ENCODE assay signal across 11 cellular contexts in genomic region chrX:154333837-154334271, GRCh38. TPM values are rescaled to one million over a fixed set of nuclear protein-coding genes. Genes with fewer than 3 reads are reported as not detected.
A peak's percentile ranks its signal among the peaks of the same experiment; 100 is the strongest.
DNase-seq lines count a peak whose midpoint lies in the region; ATAC-seq and TF ChIP-seq lines count a peak whose summit lies in the region.
"Had no signal": no experiment of that assay in that cellular context is flagged by ENCODE, and none has a peak within 500 bp of the region (broad histone marks: within the 10 kb centered on the region; RNA-seq: fewer than 3 reads in every experiment).

No MANE protein-coding gene starts in this region.

- 97 to 100% methylated on average over 1 to 6 of the region's 6 CpGs for WGBS in endodermal cell (ENCODE audit: insufficient coverage in 1 of 2, insufficient read length in 1 of 2), 2 experiments

- H3K4me1 Mint-ChIP-seq in activated T-cell treated with anti-CD3 and anti-CD28 coated beads, Interleukin-2, amount 50 U/mL, for 72 hours (ENCODE audit: low read depth): peaks cover 23% of the 10 kb centered on the region
- H3K4me1 Mint-ChIP-seq in activated B cell treated with CpG ODN at 0.5 μM for 24 hours: peaks cover 30% of the 10 kb centered on the region
- H3K4me1 Mint-ChIP-seq in endodermal cell: no peaks in the 10 kb centered on the region

- no peak overlapping the region for H3K4me3 ChIP-seq in endodermal cell (ENCODE audit: low read length)
- H3K4me3 ChIP-seq: MG63 had no signal

- H3K4me3 Mint-ChIP-seq in activated T-cell treated with anti-CD3 and anti-CD28 coated beads, Interleukin-2, amount 50 U/mL, for 72 hours: peak overlapping the region; percentile 54 to 59
- H3K4me3 Mint-ChIP-seq in activated B cell treated with CpG ODN at 0.5 μM for 24 hours (peak overlapping the region; percentile 62), endodermal cell (no peak overlapping the region)

- H3K27me3 ChIP-seq in endodermal cell (ENCODE audit: control insufficient read depth, insufficient read depth, low read length, poor library complexity, severe bottlenecking): no peaks in the 10 kb centered on the region
- H3K27me3 ChIP-seq: MG63 had no signal

- no peaks in the 10 kb centered on the region for H3K9me3 ChIP-seq in endodermal cell (ENCODE audit: control insufficient read depth, low read length)
- H3K9me3 ChIP-seq: MG63 had no signal

- ATAC-seq in activated T-cell treated with anti-CD3 and anti-CD28 coated beads, Interleukin-2, amount 50 U/mL, for 72 hours (replicated peaks in 1 of 2): peak; percentile 28 to 45
- ATAC-seq in HG03066 (IDR thresholded peaks at IDR 0.05; ENCODE audit: low read depth, unreplicated experiment): peak; percentile 88
- ATAC-seq in activated B cell treated with CpG ODN at 0.5 μM for 24 hours (ENCODE audit: low read depth): peak; percentile 79
- ATAC-seq in stimulated activated naive CD8-positive, alpha-beta T cell treated with anti-CD3 and anti-CD28 coated beads, Interleukin-15, Interleukin-2, amounts not matched to agents 100 U/mL and 50 U/mL, for 24 hours: peak; percentile 29

- CTCF ChIA-PET in activated B cell treated with CpG ODN at 0.5 μM for 24 hours (lab: Charles Lee): no interaction called here

- H3K36me3 Mint-ChIP-seq in activated T-cell treated with anti-CD3 and anti-CD28 coated beads, Interleukin-2, amount 50 U/mL, for 72 hours (ENCODE audit: insufficient read depth in 2 of 2): no peaks in the 10 kb centered on the region
- no peaks in the 10 kb centered on the region for H3K36me3 Mint-ChIP-seq in activated B cell treated with CpG ODN at 0.5 μM for 24 hours (ENCODE audit: low read depth)
- H3K36me3 Mint-ChIP-seq in endodermal cell (ENCODE audit: low read depth): no peaks in the 10 kb centered on the region

- intact Hi-C loops in activated B cell treated with CpG ODN at 0.5 μM for 24 hours (cut with micrococcal nuclease): no loop called here

- H3K9me3 Mint-ChIP-seq in activated T-cell treated with anti-CD3 and anti-CD28 coated beads, Interleukin-2, amount 50 U/mL, for 72 hours: no peaks in the 10 kb centered on the region
- H3K9me3 Mint-ChIP-seq in activated B cell treated with CpG ODN at 0.5 μM for 24 hours (no peaks in the 10 kb centered on the region), endodermal cell (peaks cover 67% of the 10 kb centered on the region)

- no peaks in the 10 kb centered on the region for H3K36me3 ChIP-seq in endodermal cell (ENCODE audit: control insufficient read depth, insufficient read depth, low read length)
- H3K36me3 ChIP-seq: MG63 had no signal

- H3K9ac ChIP-seq in endodermal cell (ENCODE audit: extremely low read depth, low read length, poor library complexity, severe bottlenecking): no peak overlapping the region

- no peaks in the 10 kb centered on the region for H3K27me3 Mint-ChIP-seq in activated T-cell treated with anti-CD3 and anti-CD28 coated beads, Interleukin-2, amount 50 U/mL, for 72 hours (ENCODE audit: low read depth)
- H3K27me3 Mint-ChIP-seq in activated B cell treated with CpG ODN at 0.5 μM for 24 hours (no peaks in the 10 kb centered on the region), endodermal cell (ENCODE audit: insufficient read depth) (no peaks in the 10 kb centered on the region)

- no peak overlapping the region for H3K27ac ChIP-seq in endodermal cell (ENCODE audit: low read depth, low read length)

- no peak for DNase-seq in activated T-cell treated with anti-CD3 and anti-CD28 coated beads, Interleukin-2, amount 50 U/mL, for 72 hours
- no peak for DNase-seq in activated T-cell treated with anti-CD3 and anti-CD28 coated beads, Interleukin-2, amount 50 U/mL, for 48 hours
- DNase-seq in activated B cell treated with CpG ODN at 0.5 μM for 24 hours (no peak), COR-L47 (lab: John Stamatoyannopoulos, UW) (no peak), KG1 (lab: John Stamatoyannopoulos, UW) (no peak), endodermal cell (no peak)
- no peak for DNase-seq in stimulated activated naive CD8-positive, alpha-beta T cell treated with anti-CD3 and anti-CD28 coated beads, Interleukin-15, Interleukin-2, amounts not matched to agents 100 U/mL and 50 U/mL, for 24 hours
- DNase-seq: effector CD4-positive, alpha-beta T cell; MG63; Right ventricle myocardium superior had no signal

- H3K4me1 ChIP-seq in endodermal cell (ENCODE audit: control insufficient read depth, insufficient read depth, low read length): no peaks in the 10 kb centered on the region

- TF ChIP-seq CTCF in activated B cell treated with CpG ODN at 0.5 μM for 24 hours (IDR thresholded peaks at IDR 0.05): no peak
- no peak for TF ChIP-seq CTCF in endodermal cell (conservative IDR thresholded peaks at IDR 0.05)

- H3K27ac Mint-ChIP-seq in activated T-cell treated with anti-CD3 and anti-CD28 coated beads, Interleukin-2, amount 50 U/mL, for 72 hours: peak overlapping the region; percentile 52
- H3K27ac Mint-ChIP-seq in activated B cell treated with CpG ODN at 0.5 μM for 24 hours (peak overlapping the region; percentile 93), endodermal cell (no peak overlapping the region)

- POLR2A ChIA-PET in activated B cell treated with CpG ODN at 0.5 μM for 24 hours (lab: Charles Lee): interaction anchor here (1.5 kb wide), 2 partner anchors 37 to 64 kb away, joined by 3 to 4 read pairs; no protein-coding TSS in a partner anchor

RNA-seq across cellular contexts. Expression of gene TKTL1, which starts 38.3 kb away (rescaled TPM):
- under 1 TPM; 0.65 to 0.74 TPM for total RNA-seq in activated T-cell treated with anti-CD3 and anti-CD28 coated beads, Interleukin-2, amount 50 U/mL, for 72 hours
- total RNA-seq in activated B cell treated with CpG ODN at 0.5 μM for 24 hours: not detected in 2 replicates
- total RNA-seq in endodermal cell: not detected
- polyA plus RNA-seq in endodermal cell (2013, experiment 1 of 2): 2.6 TPM
- 1.9 TPM for polyA plus RNA-seq in endodermal cell (2013, experiment 2 of 2)

RNA-seq across cellular contexts. Expression of gene TEX28, which starts 38.9 kb away (rescaled TPM):
- not detected for total RNA-seq in activated T-cell treated with anti-CD3 and anti-CD28 coated beads, Interleukin-2, amount 50 U/mL, for 72 hours
- total RNA-seq in activated B cell treated with CpG ODN at 0.5 μM for 24 hours (not detected in 2 replicates), endodermal cell (not detected)
- not detected for polyA plus RNA-seq in endodermal cell (2013, experiment 1 of 2)
- not detected for polyA plus RNA-seq in endodermal cell (2013, experiment 2 of 2)
- total RNA-seq: Right ventricle myocardium superior had no signal

RNA-seq across cellular contexts. Expression of gene FLNA, which starts 40.6 kb away (rescaled TPM):
- 100 to 1,000 TPM; 755 to 777 TPM for total RNA-seq in activated T-cell treated with anti-CD3 and anti-CD28 coated beads, Interleukin-2, amount 50 U/mL, for 72 hours
- 605 and 679 TPM in 2 replicates for total RNA-seq in activated B cell treated with CpG ODN at 0.5 μM for 24 hours
- 1,000 to 10,000 TPM; 1,074 to 1,251 TPM for total RNA-seq in endodermal cell
- polyA plus RNA-seq in endodermal cell (2013, experiment 1 of 2): 609 TPM
- 609 TPM for polyA plus RNA-seq in endodermal cell (2013, experiment 2 of 2)

RNA-seq across cellular contexts. Expression of gene EMD, which starts 45.2 kb away (rescaled TPM):
- 10 to 100 TPM; 91.0 to 92.9 TPM for total RNA-seq in activated T-cell treated with anti-CD3 and anti-CD28 coated beads, Interleukin-2, amount 50 U/mL, for 72 hours
- total RNA-seq in activated B cell treated with CpG ODN at 0.5 μM for 24 hours (68.4 and 70.2 TPM in 2 replicates), endodermal cell (10 to 100 TPM; 60.3 to 76.4 TPM)
- 91.0 TPM for polyA plus RNA-seq in endodermal cell (2013, experiment 1 of 2)
- 77.9 TPM for polyA plus RNA-seq in endodermal cell (2013, experiment 2 of 2)

Comparison
In these comparisons a context has a peak if more than half of its experiments do, and no peak if none do; other contexts are left out.
1. ATAC-seq: peak in every context shown above with its lines; median percentile 88 in HG03066; 79 in activated B cell treated with CpG ODN at 0.5 μM for 24 hours; 36 in activated T-cell treated with anti-CD3 and anti-CD28 coated beads, Interleukin-2, amount 50 U/mL, for 72 hours; 29 in stimulated activated naive CD8-positive, alpha-beta T cell treated with anti-CD3 and anti-CD28 coated beads, Interleukin-15, Interleukin-2, amounts not matched to agents 100 U/mL and 50 U/mL, for 24 hours.